10 cellular contexts compared by ENCODE assay signal in the genomic region with DNA sequence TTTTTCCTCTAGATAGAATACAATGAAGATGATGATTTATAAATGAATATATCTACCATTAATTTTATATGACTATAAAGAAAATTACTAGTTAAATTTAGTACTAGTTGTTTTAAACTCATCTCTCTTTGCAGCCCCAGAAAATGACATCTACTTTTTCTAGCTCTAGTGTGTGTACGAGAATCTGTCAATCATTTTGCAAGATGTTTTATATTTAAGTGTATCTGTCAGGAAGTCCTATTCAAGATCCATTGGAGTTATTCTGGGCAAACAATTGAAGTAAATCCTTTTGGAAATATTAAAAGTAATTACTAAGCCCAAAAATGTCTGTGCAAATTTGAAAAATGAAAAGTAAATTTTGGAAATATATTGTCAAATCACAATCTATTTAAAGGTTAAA.
"Had no signal": no experiment of that assay in that cellular context is flagged by ENCODE, and none has a peak within 500 bp of the region (broad histone marks: within the 10 kb centered on the region; RNA-seq: fewer than 3 reads in every experiment).

No MANE protein-coding gene starts in this region.

- FAIRE-seq: H1, H54, HTR-8/SVneo, K562 had no signal

- H3K4me2 ChIP-seq: GM23338 had no signal

- H3K4me3 ChIP-seq: GM23338, K562 had no signal

- H2AFZ ChIP-seq: GM23338 had no signal

- ATAC-seq: GM23338, K562 had no signal

- DNase-seq: H9, HCEC 1CT, HFFc6, IMR-90, KG1 had no signal
